Comparison of ENCODE assay signal across 8 cellular contexts in the genomic region with DNA sequence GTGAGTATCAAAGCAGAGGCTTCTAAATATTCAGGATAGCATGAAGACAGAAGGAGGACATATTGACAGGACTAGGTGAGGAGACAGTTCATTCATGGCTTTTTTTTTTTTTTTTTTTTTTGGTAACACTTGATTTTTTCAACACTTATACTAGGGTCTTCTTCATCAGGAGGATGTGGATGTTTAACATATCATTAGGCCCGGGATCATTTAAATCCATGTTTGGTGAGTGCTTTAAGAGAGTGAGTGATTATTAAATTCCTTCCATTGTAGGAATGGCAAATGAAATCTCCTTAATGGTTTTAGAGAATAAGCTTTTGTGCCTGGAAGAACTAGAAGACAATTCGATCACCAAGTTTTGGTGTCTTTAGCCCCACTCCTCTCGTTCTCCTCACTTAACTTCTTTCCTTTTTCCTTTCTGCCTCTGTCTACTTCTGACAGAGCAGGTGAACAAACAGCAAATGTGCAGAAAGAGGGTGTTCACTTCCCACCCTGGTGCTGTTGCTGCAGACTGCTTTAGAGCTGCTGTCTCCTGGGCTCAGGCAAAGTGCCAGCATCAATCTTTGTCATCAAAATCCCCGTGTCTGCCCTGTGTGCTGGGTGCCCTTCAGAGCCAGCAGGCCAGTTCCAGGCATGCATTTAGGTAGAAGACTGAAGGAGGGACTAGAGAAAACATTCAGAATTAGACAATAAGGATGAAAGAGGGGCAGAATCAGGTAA. TPM values are rescaled to one million over a fixed set of nuclear protein-coding genes. Genes with fewer than 3 reads are reported as not detected.
DNase-seq lines count a peak whose midpoint lies in the region; ATAC-seq, FAIRE-seq and TF ChIP-seq lines count a peak whose summit lies in the region.

No MANE protein-coding gene starts in this region.

- H3K9me3 Mint-ChIP-seq in T-helper 2 cell treated with Interferon-gamma antibody and Interleukin-4, amounts not matched to agents 5 μg/mL and 100 μg/mL, for 36 hours: no peaks in the 10 kb centered on the region

- intact Hi-C loops in pancreas (cut with DNase I): no loop called here

- H3K36me3 Mint-ChIP-seq in T-helper 2 cell treated with Interferon-gamma antibody and Interleukin-4, amounts not matched to agents 5 μg/mL and 100 μg/mL, for 36 hours (ENCODE audit: low read depth): no peaks in the 10 kb centered on the region

- peak overlapping the region; percentile 76 to 96 (median 86) for H3K27ac ChIP-seq in pancreas

- peak in 2 of 4 donors; percentile 5 to 27 for ATAC-seq in pancreas

- no peak for TF ChIP-seq CTCF in pancreas (IDR thresholded peaks at IDR 0.05)

- no peaks in the 10 kb centered on the region for H3K27me3 ChIP-seq in endocrine pancreas (ENCODE audit: control insufficient read depth, insufficient read depth, low read length)
- no peaks in the 10 kb centered on the region for H3K27me3 ChIP-seq in pancreas

- no peaks in the 10 kb centered on the region for H3K27me3 Mint-ChIP-seq in T-helper 2 cell treated with Interferon-gamma antibody and Interleukin-4, amounts not matched to agents 5 μg/mL and 100 μg/mL, for 36 hours (ENCODE audit: low read depth)

- H3K9ac ChIP-seq in endocrine pancreas (ENCODE audit: control insufficient read depth, insufficient read depth, low read length): no peak overlapping the region

- peaks cover 36% of the 10 kb centered on the region for H3K4me1 Mint-ChIP-seq in T-helper 2 cell treated with Interferon-gamma antibody and Interleukin-4, amounts not matched to agents 5 μg/mL and 100 μg/mL, for 36 hours (ENCODE audit: low read depth)

- H3K4me1 ChIP-seq in endocrine pancreas (ENCODE audit: control insufficient read depth, insufficient read depth, low read length) (peaks cover 37% of the 10 kb centered on the region), pancreas (peaks cover 20 to 52% (median 26%) of the 10 kb centered on the region in 3 donors)

- WGBS in pancreas, 2 donors: 37 to 39% methylated on average over 4 of the region's 4 CpGs

- H3K36me3 ChIP-seq in endocrine pancreas (ENCODE audit: control insufficient read depth, insufficient read depth, low read length) (no peaks in the 10 kb centered on the region), pancreas (no peaks in the 10 kb centered on the region)

- H3K9me3 ChIP-seq in endocrine pancreas (ENCODE audit: control insufficient read depth, low read length): no peaks in the 10 kb centered on the region
- H3K9me3 ChIP-seq in pancreas: no peaks in the 10 kb centered on the region

- H3K4me3 ChIP-seq in endocrine pancreas (ENCODE audit: control insufficient read depth, insufficient read depth, low read length) (peak overlapping the region; percentile 60), pancreas (peak overlapping the region in 1 of 4 donors; percentile 27)

- H3K27ac Mint-ChIP-seq in T-helper 2 cell treated with Interferon-gamma antibody and Interleukin-4, amounts not matched to agents 5 μg/mL and 100 μg/mL, for 36 hours: peak overlapping the region; percentile 94

- DNase-seq in NCI-H2081 (lab: John Stamatoyannopoulos, UW) (peak; percentile 50 to 80), NCI-H2081 treated with DMSO at 0.1 percent for 48 hours (lab: John Stamatoyannopoulos, UW) (no peak), pancreas (peak in 4 of 6 donors; percentile 18 to 43 (median 38)), NK-92 (lab: John Stamatoyannopoulos, UW; ENCODE audit: unreplicated experiment) (no peak), OCI-M1 (lab: John Stamatoyannopoulos, UW) (no peak)
- no peak for DNase-seq in T-helper 2 cell treated with Interferon-gamma antibody and Interleukin-4, amounts not matched to agents 5 μg/mL and 100 μg/mL, for 36 hours (ENCODE audit: low spot score)
- no peak for DNase-seq in activated CD4-positive, CD25-positive, alpha-beta regulatory T cell (lab: John Stamatoyannopoulos, UW)

- peak overlapping the region; percentile 84 for H3K4me3 Mint-ChIP-seq in T-helper 2 cell treated with Interferon-gamma antibody and Interleukin-4, amounts not matched to agents 5 μg/mL and 100 μg/mL, for 36 hours

- no peak for FAIRE-seq in pancreas (lab: Jason Lieb, UNC)

RNA-seq across cellular contexts. Expression of a gene that starts 35.6 kb away (rescaled TPM):
- total RNA-seq in pancreas: 10 to 100 TPM; 46.3 to 98.4 (median 62.0) TPM
- 10 to 100 TPM; 19.8 to 92.0 TPM for polyA plus RNA-seq in pancreas

RNA-seq across cellular contexts. Expression of a gene that starts 41.6 kb away (rescaled TPM):
- 10 to 100 TPM; 21.4 to 34.5 (median 28.2) TPM for total RNA-seq in pancreas
- polyA plus RNA-seq in pancreas: 10 to 100 TPM in 1 of 2 donors, 1 to 10 TPM in 1; 8.6 to 10.8 TPM

Comparison
In these comparisons a context has a peak if more than half of its experiments do, and no peak if none do; other contexts are left out.
1. DNase-seq: peak in NCI-H2081 (2 of 2) and pancreas (4 of 6); none in NCI-H2081 treated with DMSO at 0.1 percent for 48 hours (single experiment), T-helper 2 cell treated with Interferon-gamma antibody and Interleukin-4, amounts not matched to agents 5 μg/mL and 100 μg/mL, for 36 hours (single experiment), activated CD4-positive, CD25-positive, alpha-beta regulatory T cell (0 of 4), NK-92 (single experiment) and OCI-M1 (single experiment).